8 cellular contexts compared by ENCODE assay signal in the genomic region with DNA sequence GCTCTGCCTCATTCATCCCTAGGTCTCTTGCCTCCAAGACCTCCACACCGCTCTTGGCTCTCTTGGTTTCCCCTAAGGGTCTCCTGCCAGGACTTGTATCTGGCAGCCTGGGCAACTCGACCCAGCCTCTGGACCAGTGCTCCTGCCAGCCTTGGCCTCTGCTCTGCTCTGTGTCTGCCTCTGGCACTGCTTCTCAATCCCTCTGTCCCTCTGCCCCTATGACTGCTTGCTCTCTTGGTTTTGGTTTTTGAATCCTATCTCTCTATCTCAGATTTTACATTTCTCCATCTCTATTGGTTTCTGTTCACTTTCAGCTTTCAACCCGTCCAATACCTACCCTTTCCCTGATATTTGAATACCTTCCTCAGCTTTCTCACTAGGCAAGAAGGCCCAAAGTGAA. TPM values are rescaled to one million over a fixed set of nuclear protein-coding genes. Genes with fewer than 3 reads are reported as not detected.
DNase-seq lines count a peak whose midpoint lies in the region; ATAC-seq and TF ChIP-seq lines count a peak whose summit lies in the region.

No MANE protein-coding gene starts in this region.

- peak overlapping the region; percentile 89 for H3K27ac ChIP-seq in smooth muscle cell (ENCODE audit: low read depth)

- peaks cover 90% of the 10 kb centered on the region for H4K20me1 ChIP-seq in smooth muscle cell (ENCODE audit: low read depth)

- H3F3A ChIP-seq in smooth muscle cell (ENCODE audit: low read depth) = peaks cover 20% of the 10 kb centered on the region

- ATAC-seq in GM21723 (IDR thresholded peaks at IDR 0.05; ENCODE audit: unreplicated experiment) (peak; percentile 46), left ventricle myocardium superior (peak; percentile 55)

- TF ChIP-seq CTCF in smooth muscle cell (IDR thresholded peaks at IDR 0.05; ENCODE audit: borderline replicate concordance, insufficient read depth, poor library complexity, severe bottlenecking) = no peak

- peak overlapping the region; percentile 28 for H3K4me2 ChIP-seq in smooth muscle cell

- H3K36me3 ChIP-seq in smooth muscle cell (ENCODE audit: low read depth) = no peaks in the 10 kb centered on the region

- H3K4me1 ChIP-seq in smooth muscle cell (ENCODE audit: low read depth) = peaks cover 13% of the 10 kb centered on the region

- POLR2A ChIA-PET in activated CD4-positive, alpha-beta memory T cell treated with anti-CD3 and anti-CD28 coated beads, Interleukin-2, amount 10 ng/mL, durations not matched to agents 7 days and 5 days (lab: Charles Lee) = interaction anchor here (0.7 to 5.9 kb wide), 14 partner anchors 9 to 1518 kb away, joined by 3 to 52 read pairs (median 8); a partner anchor contains a TSS

- no peaks in the 10 kb centered on the region for H3K9me3 Mint-ChIP-seq in activated CD4-positive, alpha-beta memory T cell treated with anti-CD3 and anti-CD28 coated beads, Interleukin-2, amount 10 ng/mL, durations not matched to agents 7 days and 5 days

- DNase-seq in activated CD4-positive, alpha-beta memory T cell treated with anti-CD3 and anti-CD28 coated beads, Interleukin-2, amount 10 ng/mL, durations not matched to agents 7 days and 5 days = no peak
- DNase-seq in left ventricle myocardium superior (no peak), smooth muscle cell (lab: John Stamatoyannopoulos, UW; ENCODE audit: unreplicated experiment) (no peak), OCI-M2 (lab: John Stamatoyannopoulos, UW; ENCODE audit: unreplicated experiment) (no peak), COR-L47 (lab: John Stamatoyannopoulos, UW) (no peak), NCI-H446 treated with DMSO at 0.1 percent for 48 hours (lab: John Stamatoyannopoulos, UW) (no peak)
- DNase-seq in stimulated activated CD4-positive, alpha-beta T cell treated with anti-CD3 and anti-CD28 coated beads, Interleukin-12 subunit alpha, Interleukin-12 subunit beta, amount 100 ng/mL, for 4 hours = no peak

- peaks cover 58% of the 10 kb centered on the region for H3K36me3 Mint-ChIP-seq in activated CD4-positive, alpha-beta memory T cell treated with anti-CD3 and anti-CD28 coated beads, Interleukin-2, amount 10 ng/mL, durations not matched to agents 7 days and 5 days (ENCODE audit: low read depth)

- peak overlapping the region; percentile 68 for H3K9ac ChIP-seq in smooth muscle cell (ENCODE audit: low read depth)

- 95% methylated on average over 3 of the region's 3 CpGs for WGBS in smooth muscle cell (ENCODE audit: low lambda C conversion rate)

- no peak overlapping the region for H2AFZ ChIP-seq in smooth muscle cell (ENCODE audit: low read depth)

- no peaks in the 10 kb centered on the region for H3K27me3 Mint-ChIP-seq in activated CD4-positive, alpha-beta memory T cell treated with anti-CD3 and anti-CD28 coated beads, Interleukin-2, amount 10 ng/mL, durations not matched to agents 7 days and 5 days

- no peak overlapping the region for H3K4me3 ChIP-seq in smooth muscle cell

- peak overlapping the region; percentile 91 for H3K27ac Mint-ChIP-seq in activated CD4-positive, alpha-beta memory T cell treated with anti-CD3 and anti-CD28 coated beads, Interleukin-2, amount 10 ng/mL, durations not matched to agents 7 days and 5 days

- intact Hi-C loops in left ventricle myocardium superior (cut with micrococcal nuclease) = no loop called here

- peaks cover 70% of the 10 kb centered on the region for H3K4me1 Mint-ChIP-seq in activated CD4-positive, alpha-beta memory T cell treated with anti-CD3 and anti-CD28 coated beads, Interleukin-2, amount 10 ng/mL, durations not matched to agents 7 days and 5 days

- peak overlapping the region; percentile 72 for H3K4me3 Mint-ChIP-seq in activated CD4-positive, alpha-beta memory T cell treated with anti-CD3 and anti-CD28 coated beads, Interleukin-2, amount 10 ng/mL, durations not matched to agents 7 days and 5 days

- H3K9me3 ChIP-seq in smooth muscle cell (replicated peaks; ENCODE audit: low read depth) = no peaks in the 10 kb centered on the region

- H3K79me2 ChIP-seq in smooth muscle cell (ENCODE audit: low read depth) = peaks cover 74% of the 10 kb centered on the region

- CTCF ChIA-PET in activated CD4-positive, alpha-beta memory T cell treated with anti-CD3 and anti-CD28 coated beads, Interleukin-2, amount 10 ng/mL, durations not matched to agents 7 days and 5 days (lab: Charles Lee) = interaction anchor here (1.0 to 11.8 kb wide), 8 partner anchors 12 to 196 kb away, joined by 3 to 282 read pairs (median 6); no protein-coding TSS in a partner anchor

- no peaks in the 10 kb centered on the region for H3K27me3 ChIP-seq in smooth muscle cell (ENCODE audit: low read depth)

RNA-seq across cellular contexts. Expression of a gene that starts 6.3 kb away (rescaled TPM):
- total RNA-seq in activated CD4-positive, alpha-beta memory T cell treated with anti-CD3 and anti-CD28 coated beads, Interleukin-2, amount 10 ng/mL, durations not matched to agents 7 days and 5 days = 100 to 1,000 TPM; 102 to 107 TPM
- total RNA-seq in left ventricle myocardium superior = 44.1 TPM
- total RNA-seq in smooth muscle cell = 151 and 163 TPM in 2 replicates
- polyA plus RNA-seq in smooth muscle cell = 192 and 202 TPM in 2 replicates

RNA-seq across cellular contexts. Expression of a gene that starts 28.3 kb away (rescaled TPM):
- 1 to 10 TPM in 1 of 2 experiments, under 1 TPM in 1; 0.38 to 1.2 TPM for total RNA-seq in activated CD4-positive, alpha-beta memory T cell treated with anti-CD3 and anti-CD28 coated beads, Interleukin-2, amount 10 ng/mL, durations not matched to agents 7 days and 5 days
- total RNA-seq in left ventricle myocardium superior = 7.7 TPM
- 9.3 and 20.2 TPM in 2 replicates for total RNA-seq in smooth muscle cell
- polyA plus RNA-seq in smooth muscle cell = 6.5 and 17.2 TPM in 2 replicates

RNA-seq across cellular contexts. Expression of a gene that starts 48.5 kb away (rescaled TPM):
- under 1 TPM; 0.18 to 0.25 TPM for total RNA-seq in activated CD4-positive, alpha-beta memory T cell treated with anti-CD3 and anti-CD28 coated beads, Interleukin-2, amount 10 ng/mL, durations not matched to agents 7 days and 5 days
- total RNA-seq in left ventricle myocardium superior = not detected
- 0.09 and 0.13 TPM in 2 replicates for total RNA-seq in smooth muscle cell
- 0.46 TPM in 1 of 2 replicates, not detected in the other for polyA plus RNA-seq in smooth muscle cell
